Comparison of ENCODE assay signal across 8 cellular contexts in genomic region chr15:25710184-25710583, GRCh38.
DNase-seq lines count a peak whose midpoint lies in the region; TF ChIP-seq lines count a peak whose summit lies in the region.

No MANE protein-coding gene starts in this region.

- CTCF ChIA-PET in GM10248 (lab: Yijun Ruan, JAX) = interaction anchor here (1.0 to 1.4 kb wide), 7 partner anchors 9 to 438 kb away, joined by 3 to 5 read pairs (median 3); no protein-coding TSS in a partner anchor

- no peak overlapping the region for H3K4me3 ChIP-seq in LNCaP clone FGC (ENCODE audit: low read depth, low read length)

- TF ChIP-seq CTCF in GM10248 (IDR thresholded peaks at IDR 0.05; ENCODE audit: control extremely low read depth, extremely low read depth, low read depth, missing control alignments) = peak; percentile 39
- peak; percentile 97 for TF ChIP-seq CTCF in LNCaP clone FGC (IDR thresholded peaks at IDR 0.05; ENCODE audit: control insufficient read depth, extremely low read depth, insufficient read depth)

- intact Hi-C loops in head of caudate nucleus (cut with DNase I) = no loop called here

- DNase-seq in GM10248 (ENCODE audit: extremely low spot score) (peak; percentile 40), LNCaP clone FGC (ENCODE audit: low read depth) (no peak), activated T-cell treated with anti-CD3 and anti-CD28 coated beads for 4 hours (peak; percentile 6), head of caudate nucleus (peak in 26 of 42 donors; percentile 20 to 71 (median 42)), dedifferentiated amniotic fluid mesenchymal stem cell (ENCODE audit: extremely low spot score) (no peak), foreskin melanocyte (no peak), SW 1271 (lab: John Stamatoyannopoulos, UW) (no peak)
- DNase-seq in stimulated activated CD4-positive, alpha-beta T cell treated with anti-CD3 and anti-CD28 coated beads, Interleukin-12 subunit alpha, Interleukin-12 subunit beta, amount 100 ng/mL, for 24 hours (ENCODE audit: low read depth in 2 of 2) = peak; percentile 16 to 44

- POLR2A ChIA-PET in GM10248 (lab: Yijun Ruan, JAX) = no interaction called here

Comparison
In these comparisons a context has a peak if more than half of its experiments do, and no peak if none do; other contexts are left out.
1. DNase-seq: peak in GM10248 (single experiment), activated T-cell treated with anti-CD3 and anti-CD28 coated beads for 4 hours (single experiment), head of caudate nucleus (26 of 42) and stimulated activated CD4-positive, alpha-beta T cell treated with anti-CD3 and anti-CD28 coated beads, Interleukin-12 subunit alpha, Interleukin-12 subunit beta, amount 100 ng/mL, for 24 hours (2 of 2); none in LNCaP clone FGC (single experiment), dedifferentiated amniotic fluid mesenchymal stem cell (single experiment), foreskin melanocyte (single experiment) and SW 1271 (0 of 2).